Comparison of ENCODE assay signal across 1 cellular context in genomic region chr21:45256912-45257672, GRCh38.
A peak's percentile ranks its signal among the peaks of the same experiment; 100 is the strongest.
TF ChIP-seq lines count a peak whose summit lies in the region.

No MANE protein-coding gene starts in this region.

TF ChIP-seq in K562, 482 proteins besides CTCF, POLR2A, EP300 and RAD21 (continued from another document):
- no peak for TF ChIP-seq PURB (CRISPR knock-in tag; IDR thresholded peaks at IDR 0.05; ENCODE audit: low read depth)
- TF ChIP-seq CC2D1A (IDR thresholded peaks at IDR 0.05) = peak; percentile 56; the same call in 1 of the 2 replicates
- TF ChIP-seq ZNF586 (CRISPR knock-in tag; conservative IDR thresholded peaks at IDR 0.05) = no peak
- TF ChIP-seq ZNF143 (CRISPR knock-in tag; IDR thresholded peaks at IDR 0.05) = no peak
- 0 out of 2 replicates have a peak, but pooled peaks have one; percentile 80 for TF ChIP-seq ZNF644 (tag; IDR thresholded peaks at IDR 0.05; ENCODE audit: low read depth)
- TF ChIP-seq TAF7 (tag; IDR thresholded peaks at IDR 0.05) = no peak
- peak; percentile 97 for TF ChIP-seq KLF16 (IDR thresholded peaks at IDR 0.05)
- TF ChIP-seq TCFL5 (CRISPR knock-in tag; conservative IDR thresholded peaks at IDR 0.05) = no peak
- TF ChIP-seq SMAD4 (CRISPR knock-in tag; conservative IDR thresholded peaks at IDR 0.05) = peak; percentile 97
- no peak for TF ChIP-seq ZNF347 (CRISPR knock-in tag; IDR thresholded peaks at IDR 0.05; ENCODE audit: low read depth)
- TF ChIP-seq CBX1 (IDR thresholded peaks at IDR 0.05; ENCODE audit: low read depth) = no peak
- no peak for TF ChIP-seq ARID2 (IDR thresholded peaks at IDR 0.05)
- peak in 1 of 2 experiments; percentile 32; a peak in 1 of 4 replicates for TF ChIP-seq NONO (IDR thresholded peaks at IDR 0.05; ENCODE audit: low read depth in 2 of 2, low read length in 1 of 2)
